In genomic region chr9:16514131-16514530, GRCh38 we compare ENCODE assay signal across 1 cellular context.
TF ChIP-seq lines count a peak whose summit lies in the region.

No MANE protein-coding gene starts in this region.

TF ChIP-seq in SK-N-SH treated with all-trans-retinoic acid at 6 μM for 48 hours, 23 proteins besides CTCF, POLR2A, EP300 and RAD21:
- TF ChIP-seq ZC3H10 (CRISPR knock-in tag; IDR thresholded peaks at IDR 0.05), result no peak
- no peak for TF ChIP-seq SNAI2 (CRISPR knock-in tag; IDR thresholded peaks at IDR 0.05)
- TF ChIP-seq PPARA (CRISPR knock-in tag; IDR thresholded peaks at IDR 0.05; ENCODE audit: borderline replicate concordance), result no peak
- TF ChIP-seq ZFP30 (CRISPR knock-in tag; IDR thresholded peaks at IDR 0.05), result no peak
- no peak for TF ChIP-seq ZNF70 (CRISPR knock-in tag; IDR thresholded peaks at IDR 0.05)
TF ChIP-seq in SK-N-SH treated with all-trans-retinoic acid at 6 μM for 48 hours: peak in this region for 0.
